ENCODE assay signal across 9 cellular contexts in the genomic region with DNA sequence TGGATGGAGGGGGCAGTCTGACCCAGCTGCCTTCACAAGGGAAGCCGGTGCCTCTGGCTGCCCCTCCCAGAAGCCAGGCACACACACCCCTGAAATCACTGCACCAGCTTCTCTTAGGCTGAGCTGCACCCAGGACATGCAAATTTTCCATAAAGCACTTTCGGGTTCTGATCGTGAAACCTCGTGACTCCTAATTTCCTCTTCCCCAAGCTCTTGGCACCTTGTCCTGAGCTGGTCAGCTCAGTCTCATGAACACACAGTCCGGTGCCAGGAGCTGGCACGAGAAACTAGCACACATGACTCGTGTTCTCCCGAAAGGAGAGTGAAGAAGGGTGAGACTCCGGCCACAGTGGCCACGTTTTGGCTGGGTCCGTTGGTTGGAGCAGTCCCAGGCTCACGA. TPM values are rescaled to one million over a fixed set of nuclear protein-coding genes. Genes with fewer than 3 reads are reported as not detected.
DNase-seq lines count a peak whose midpoint lies in the region; ATAC-seq lines count a peak whose summit lies in the region.
"Had no signal": no experiment of that assay in that cellular context is flagged by ENCODE, and none has a peak within 500 bp of the region (broad histone marks: within the 10 kb centered on the region; RNA-seq: fewer than 3 reads in every experiment).

No MANE protein-coding gene starts in this region.

- no peak overlapping the region for H3K4me3 Mint-ChIP-seq in naive thymus-derived CD4-positive, alpha-beta T cell
- no peak overlapping the region for H3K4me3 Mint-ChIP-seq in activated CD4-positive, alpha-beta T cell treated with anti-CD3 and anti-CD28 coated beads, Interleukin-2, amount 10 ng/mL, durations not matched to agents 24 days and 14 days

- DNase-seq in Right ventricle myocardium inferior (ENCODE audit: missing footprints) (peak; percentile 90), cardiac septum (ENCODE audit: low spot score) (no peak), fibroblast of gingiva (ENCODE audit: low read depth) (peak; percentile 90), GDM1 (lab: John Stamatoyannopoulos, UW) (no peak), glomerular visceral epithelial cell (ENCODE audit: extremely low spot score) (no peak)
- DNase-seq in naive thymus-derived CD4-positive, alpha-beta T cell = no peak
- no peak for DNase-seq in stimulated activated naive CD4-positive, alpha-beta T cell (lab: John Stamatoyannopoulos, UW)
- no peak for DNase-seq in activated CD4-positive, alpha-beta T cell treated with anti-CD3 and anti-CD28 coated beads, Interleukin-2, amount 10 ng/mL, durations not matched to agents 24 days and 14 days

- no peak overlapping the region for H3K27ac ChIP-seq in naive thymus-derived CD4-positive, alpha-beta T cell (ENCODE audit: low read depth, low read length)
- H3K27ac ChIP-seq: HL-60 had no signal

- no peaks in the 10 kb centered on the region for H3K9me3 ChIP-seq in naive thymus-derived CD4-positive, alpha-beta T cell (ENCODE audit: control insufficient read depth in 2 of 3, low read length in 3 of 3)

- no peaks in the 10 kb centered on the region for H3K36me3 Mint-ChIP-seq in naive thymus-derived CD4-positive, alpha-beta T cell
- H3K36me3 Mint-ChIP-seq in activated CD4-positive, alpha-beta T cell treated with anti-CD3 and anti-CD28 coated beads, Interleukin-2, amount 10 ng/mL, durations not matched to agents 24 days and 14 days (ENCODE audit: low read depth) = no peaks in the 10 kb centered on the region

- peaks cover 0 to 19% (median 0%) of the 10 kb centered on the region in 5 donors for H3K27me3 Mint-ChIP-seq in naive thymus-derived CD4-positive, alpha-beta T cell
- peaks cover 9% of the 10 kb centered on the region for H3K27me3 Mint-ChIP-seq in activated CD4-positive, alpha-beta T cell treated with anti-CD3 and anti-CD28 coated beads, Interleukin-2, amount 10 ng/mL, durations not matched to agents 24 days and 14 days

- no peaks in the 10 kb centered on the region for H3K36me3 ChIP-seq in naive thymus-derived CD4-positive, alpha-beta T cell (ENCODE audit: control insufficient read depth in 2 of 3, insufficient read depth in 3 of 3, low read length in 3 of 3)

- H3K4me1 ChIP-seq in naive thymus-derived CD4-positive, alpha-beta T cell (ENCODE audit: control insufficient read depth in 2 of 2, insufficient read depth in 2 of 2, low read length in 2 of 2) = peaks cover 0 to 7% of the 10 kb centered on the region in 2 donors

- no peak overlapping the region for H3K4me3 ChIP-seq in naive thymus-derived CD4-positive, alpha-beta T cell (ENCODE audit: low read length)

- CTCF ChIA-PET in naive thymus-derived CD4-positive, alpha-beta T cell (lab: Charles Lee) = interaction anchor here (0.7 to 9.1 kb wide), 4 partner anchors 10 to 73 kb away, joined by 3 to 74 read pairs (median 6); no protein-coding TSS in a partner anchor

- intact Hi-C loops in Right ventricle myocardium inferior (cut with DNase I) = no loop called here
- intact Hi-C loops in cardiac septum (cut with DNase I) = no loop called here
- intact Hi-C loops in naive thymus-derived CD4-positive, alpha-beta T cell (cut with micrococcal nuclease) = no loop called here
- intact Hi-C loops in activated CD4-positive, alpha-beta T cell treated with anti-CD3 and anti-CD28 coated beads, Interleukin-2, amount 10 ng/mL, durations not matched to agents 24 days and 14 days (cut with micrococcal nuclease) = loop anchor here (10.0 kb wide), 1 partner anchor 134 kb away; no protein-coding TSS in a partner anchor

- peak; percentile 58 for ATAC-seq in Right ventricle myocardium inferior
- peak; percentile 30 for ATAC-seq in naive thymus-derived CD4-positive, alpha-beta T cell

- POLR2A ChIA-PET in naive thymus-derived CD4-positive, alpha-beta T cell (lab: Charles Lee) = no interaction called here

- H3K27ac Mint-ChIP-seq in naive thymus-derived CD4-positive, alpha-beta T cell = peak overlapping the region in 1 of 9 donors; percentile 80
- no peak overlapping the region for H3K27ac Mint-ChIP-seq in activated CD4-positive, alpha-beta T cell treated with anti-CD3 and anti-CD28 coated beads, Interleukin-2, amount 10 ng/mL, durations not matched to agents 24 days and 14 days

- H3K4me1 Mint-ChIP-seq in naive thymus-derived CD4-positive, alpha-beta T cell = peaks cover 3 to 14% (median 6%) of the 10 kb centered on the region in 7 donors
- H3K4me1 Mint-ChIP-seq in activated CD4-positive, alpha-beta T cell treated with anti-CD3 and anti-CD28 coated beads, Interleukin-2, amount 10 ng/mL, durations not matched to agents 24 days and 14 days = peaks cover 2% of the 10 kb centered on the region

- peaks cover 0 to 2% (median 0%) of the 10 kb centered on the region in 11 donors for H3K9me3 Mint-ChIP-seq in naive thymus-derived CD4-positive, alpha-beta T cell
- no peaks in the 10 kb centered on the region for H3K9me3 Mint-ChIP-seq in activated CD4-positive, alpha-beta T cell treated with anti-CD3 and anti-CD28 coated beads, Interleukin-2, amount 10 ng/mL, durations not matched to agents 24 days and 14 days

- no peaks in the 10 kb centered on the region for H3K27me3 ChIP-seq in naive thymus-derived CD4-positive, alpha-beta T cell (ENCODE audit: control insufficient read depth in 2 of 2, insufficient read depth in 2 of 2, low read length in 2 of 2)

RNA-seq across cellular contexts. Expression of a gene that starts 9.0 kb away (rescaled TPM):
- 147 TPM for total RNA-seq in Right ventricle myocardium inferior
- total RNA-seq in cardiac septum = 158 TPM
- 100 to 1,000 TPM in 4 of 5 experiments, 10 to 100 TPM in 1; 85.3 to 152 (median 140) TPM for total RNA-seq in naive thymus-derived CD4-positive, alpha-beta T cell
- polyA plus RNA-seq in naive thymus-derived CD4-positive, alpha-beta T cell = 10 to 100 TPM; 13.1 to 24.4 TPM
- 58.9 and 66.4 TPM in 2 replicates for total RNA-seq in activated CD4-positive, alpha-beta T cell treated with anti-CD3 and anti-CD28 coated beads, Interleukin-2, amount 10 ng/mL, durations not matched to agents 24 days and 14 days

Comparison
In these comparisons a context has a peak if more than half of its experiments do, and no peak if none do; other contexts are left out.
1. DNase-seq: peak in Right ventricle myocardium inferior (single experiment) and fibroblast of gingiva (single experiment); none in cardiac septum (single experiment), naive thymus-derived CD4-positive, alpha-beta T cell (0 of 9), GDM1 (single experiment), glomerular visceral epithelial cell (single experiment), stimulated activated naive CD4-positive, alpha-beta T cell (0 of 6) and activated CD4-positive, alpha-beta T cell treated with anti-CD3 and anti-CD28 coated beads, Interleukin-2, amount 10 ng/mL, durations not matched to agents 24 days and 14 days (single experiment).